Comparison of ENCODE assay signal across 8 cellular contexts in genomic region chr10:122342293-122343134, GRCh38. TPM values are rescaled to one million over a fixed set of nuclear protein-coding genes. Genes with fewer than 3 reads are reported as not detected.
DNase-seq lines count a peak whose midpoint lies in the region; ATAC-seq and TF ChIP-seq lines count a peak whose summit lies in the region.

No MANE protein-coding gene starts in this region.

- H4K20me1 ChIP-seq in fibroblast of lung (ENCODE audit: control insufficient read depth, extremely low read depth, insufficient read depth, low read length) (no peaks in the 10 kb centered on the region), neural progenitor cell (ENCODE audit: low read depth) (no peaks in the 10 kb centered on the region)

- H3K4me1 ChIP-seq in fibroblast of lung (ENCODE audit: control insufficient read depth, extremely low read depth, insufficient read depth, low read length) (no peaks in the 10 kb centered on the region), neural progenitor cell (peaks cover 7% of the 10 kb centered on the region), thoracic aorta (ENCODE audit: control insufficient read depth in 1 of 2, low read depth in 2 of 2) (peaks cover 0 to 10% of the 10 kb centered on the region in 2 donors)

- H3K4me3 ChIP-seq in fibroblast of lung (replicated peaks in 1 of 4; ENCODE audit: control extremely low read depth in 1 of 4, insufficient read depth in 1 of 4, low read depth in 3 of 4, low read length in 4 of 4), result no peak overlapping the region
- H3K4me3 ChIP-seq in neural progenitor cell, result no peak overlapping the region
- H3K4me3 ChIP-seq in thoracic aorta, result no peak overlapping the region

- ATAC-seq in thoracic aorta (ENCODE audit: insufficient number of reproducible peaks, low FRiP score, low read depth) (peak; percentile 74), GM18519 (IDR thresholded peaks at IDR 0.05; ENCODE audit: low FRiP score, unreplicated experiment) (no peak)

- H3K27ac ChIP-seq in fibroblast of lung (ENCODE audit: insufficient read depth, low read length), result no peak overlapping the region
- H3K27ac ChIP-seq in neural progenitor cell, result no peak overlapping the region
- no peak overlapping the region for H3K27ac ChIP-seq in thoracic aorta

- H3K4me2 ChIP-seq in fibroblast of lung (ENCODE audit: extremely low read depth, insufficient read depth, low read length) (no peak overlapping the region), neural progenitor cell (no peak overlapping the region)

- peaks cover 4% of the 10 kb centered on the region for H3F3A ChIP-seq in neural progenitor cell (ENCODE audit: low read depth)

- H3K27me3 Mint-ChIP-seq in activated T-cell treated with anti-CD3 and anti-CD28 coated beads, Interleukin-2, amount 50 U/mL, for 24 hours, result no peaks in the 10 kb centered on the region
- peaks cover 6% of the 10 kb centered on the region for H3K27me3 Mint-ChIP-seq in neural progenitor cell (ENCODE audit: insufficient read depth, low read depth)

- DNase-seq in NCI-H2196 (lab: John Stamatoyannopoulos, UW; ENCODE audit: unreplicated experiment) (peak; percentile 23), NCI-H2196 treated with DMSO at 0.1 percent for 48 hours (lab: John Stamatoyannopoulos, UW; ENCODE audit: unreplicated experiment) (no peak), NCI-H69 (lab: John Stamatoyannopoulos, UW) (peak; percentile 51), fibroblast of lung (ENCODE audit: low read depth in 2 of 2) (peak; percentile 29 to 76), neural progenitor cell (ENCODE audit: low spot score) (peak; percentile 57), thoracic aorta (ENCODE audit: low spot score) (no peak)
- peak; percentile 51 for DNase-seq in activated T-cell treated with anti-CD3 and anti-CD28 coated beads, Interleukin-2, amount 50 U/mL, for 24 hours

- H2AFZ ChIP-seq in fibroblast of lung (ENCODE audit: low read length), result no peak overlapping the region
- peak overlapping the region; percentile 13 for H2AFZ ChIP-seq in neural progenitor cell (replicated peaks)

- H3K4me1 Mint-ChIP-seq in activated T-cell treated with anti-CD3 and anti-CD28 coated beads, Interleukin-2, amount 50 U/mL, for 24 hours (ENCODE audit: low read depth), result peaks cover 9% of the 10 kb centered on the region
- H3K4me1 Mint-ChIP-seq in neural progenitor cell, result peaks cover 36% of the 10 kb centered on the region

- H3K9ac ChIP-seq in fibroblast of lung (ENCODE audit: insufficient read depth, low read length) (no peak overlapping the region), neural progenitor cell (no peak overlapping the region)

- no peak overlapping the region for H3K27ac Mint-ChIP-seq in activated T-cell treated with anti-CD3 and anti-CD28 coated beads, Interleukin-2, amount 50 U/mL, for 24 hours
- H3K27ac Mint-ChIP-seq in neural progenitor cell, result no peak overlapping the region

- H3K9me3 Mint-ChIP-seq in activated T-cell treated with anti-CD3 and anti-CD28 coated beads, Interleukin-2, amount 50 U/mL, for 24 hours, result no peaks in the 10 kb centered on the region
- H3K9me3 Mint-ChIP-seq in neural progenitor cell, result peaks cover 28% of the 10 kb centered on the region

- H3K27me3 ChIP-seq in fibroblast of lung (ENCODE audit: control insufficient read depth, insufficient read depth, low read length), result no peaks in the 10 kb centered on the region
- H3K27me3 ChIP-seq in neural progenitor cell, result no peaks in the 10 kb centered on the region
- no peaks in the 10 kb centered on the region for H3K27me3 ChIP-seq in thoracic aorta (replicated peaks; ENCODE audit: insufficient read depth)

- peak; percentile 81 to 83 for TF ChIP-seq CTCF in fibroblast of lung (conservative IDR thresholded peaks at IDR 0.05 in 1 of 2, IDR thresholded peaks at IDR 0.05 in 1 of 2; ENCODE audit: low read depth in 1 of 2, low read length in 2 of 2)
- peak; percentile 77 for TF ChIP-seq CTCF in neural progenitor cell (IDR thresholded peaks at IDR 0.05)
- TF ChIP-seq CTCF in thoracic aorta (IDR thresholded peaks at IDR 0.05), result peak; percentile 79

- no peaks in the 10 kb centered on the region for H3K9me3 ChIP-seq in fibroblast of lung (ENCODE audit: control insufficient read depth, insufficient read depth, low read depth, low read length)
- peaks cover 7% of the 10 kb centered on the region for H3K9me3 ChIP-seq in neural progenitor cell (ENCODE audit: low read depth)
- H3K9me3 ChIP-seq in thoracic aorta, result no peaks in the 10 kb centered on the region

- no peak overlapping the region for H3K4me3 Mint-ChIP-seq in activated T-cell treated with anti-CD3 and anti-CD28 coated beads, Interleukin-2, amount 50 U/mL, for 24 hours
- no peak overlapping the region for H3K4me3 Mint-ChIP-seq in neural progenitor cell

- no peaks in the 10 kb centered on the region for H3K36me3 Mint-ChIP-seq in activated T-cell treated with anti-CD3 and anti-CD28 coated beads, Interleukin-2, amount 50 U/mL, for 24 hours (ENCODE audit: low read depth)
- H3K36me3 Mint-ChIP-seq in neural progenitor cell, result peaks cover 3% of the 10 kb centered on the region

- H3K36me3 ChIP-seq in fibroblast of lung (ENCODE audit: control insufficient read depth, insufficient read depth, low read length) (no peaks in the 10 kb centered on the region), neural progenitor cell (no peaks in the 10 kb centered on the region), thoracic aorta (no peaks in the 10 kb centered on the region)

- H3K79me2 ChIP-seq in fibroblast of lung (ENCODE audit: control insufficient read depth, insufficient read depth, low read length) (no peaks in the 10 kb centered on the region), neural progenitor cell (ENCODE audit: low read depth) (no peaks in the 10 kb centered on the region)

RNA-seq across cellular contexts. Expression of gene PLEKHA1, which starts 32.0 kb away (rescaled TPM):
- total RNA-seq in fibroblast of lung, result 9.5 and 14.4 TPM in 2 replicates
- polyA plus RNA-seq in fibroblast of lung, result 19.6 and 37.9 TPM in 2 replicates
- 9.8 and 17.6 TPM in 2 replicates for polyA plus RNA-seq in fibroblast of lung (2012)
- 2.0 and 6.7 TPM in 2 replicates for polyA minus RNA-seq in fibroblast of lung (ENCODE audit: low replicate concordance)
- total RNA-seq in neural progenitor cell (ENCODE audit: low replicate concordance), result 70.2 and 79.1 TPM in 2 replicates
- total RNA-seq in thoracic aorta, result 10 to 100 TPM; 22.3 to 46.8 TPM

Comparison
In these comparisons a context has a peak if more than half of its experiments do, and no peak if none do; other contexts are left out.
1. DNase-seq: peak in NCI-H2196 (single experiment), NCI-H69 (single experiment), activated T-cell treated with anti-CD3 and anti-CD28 coated beads, Interleukin-2, amount 50 U/mL, for 24 hours (single experiment), fibroblast of lung (2 of 2) and neural progenitor cell (single experiment); none in NCI-H2196 treated with DMSO at 0.1 percent for 48 hours (single experiment) and thoracic aorta (single experiment).
2. Peak in every context shown above with its lines, with median percentiles within 50 percentile points of each other: CTCF ChIP-seq.